In genomic region chr13:80030491-80030890, GRCh38 we compare ENCODE assay signal across 9 cellular contexts.
DNase-seq lines count a peak whose midpoint lies in the region; ATAC-seq, FAIRE-seq and TF ChIP-seq lines count a peak whose summit lies in the region.
"Had no signal": no experiment of that assay in that cellular context is flagged by ENCODE, and none has a peak within 500 bp of the region (broad histone marks: within the 10 kb centered on the region; RNA-seq: fewer than 3 reads in every experiment).

No MANE protein-coding gene starts in this region.

- H3K4me2 ChIP-seq in A549, result peak overlapping the region; percentile 36; the same call in 2 of the 3 replicates
- H3K4me2 ChIP-seq in PC-3 (ENCODE audit: low read length), result peak overlapping the region; percentile 45
- H3K4me2 ChIP-seq in trophoblast cell (ENCODE audit: low read length), result no peak overlapping the region

- H3K18ac ChIP-seq in trophoblast cell (ENCODE audit: low read length), result no peak overlapping the region

- H3K9ac ChIP-seq in PC-3 (ENCODE audit: low read length) (peak overlapping the region; percentile 38; the same call in 1 of the 2 replicates), trophoblast cell (ENCODE audit: low read length) (no peak overlapping the region)

- no peak overlapping the region for H3K23ac ChIP-seq in trophoblast cell (ENCODE audit: low read length)

- no peaks in the 10 kb centered on the region for H3K36me3 ChIP-seq in PC-3 (ENCODE audit: low read depth, low read length)
- no peaks in the 10 kb centered on the region for H3K36me3 ChIP-seq in prostate gland
- H3K36me3 ChIP-seq in trophoblast cell (ENCODE audit: control insufficient read depth in 1 of 2, insufficient read depth in 2 of 2, low read length in 2 of 2), result no peaks in the 10 kb centered on the region
- H3K36me3 ChIP-seq: thoracic aorta had no signal

- H3K4ac ChIP-seq in trophoblast cell (ENCODE audit: low read depth, low read length), result no peak overlapping the region

- H3K4me3 Mint-ChIP-seq in glutamatergic neuron (ENCODE audit: unreplicated experiment), result no peak overlapping the region

- H3K27me3 ChIP-seq in PC-3 (ENCODE audit: low read length), result no peaks in the 10 kb centered on the region
- no peaks in the 10 kb centered on the region for H3K27me3 ChIP-seq in prostate gland (replicated peaks; ENCODE audit: insufficient read depth)
- no peaks in the 10 kb centered on the region for H3K27me3 ChIP-seq in trophoblast cell (ENCODE audit: insufficient read depth, low read length)

- H3K4me1 ChIP-seq in A549 (peaks cover 13% of the 10 kb centered on the region; the same call in 2 of the 3 replicates), PC-3 (ENCODE audit: insufficient read depth, low read length) (peaks cover 23% of the 10 kb centered on the region), prostate gland (replicated peaks) (no peaks in the 10 kb centered on the region), trophoblast cell (ENCODE audit: control insufficient read depth in 1 of 2, insufficient read depth in 2 of 2, low read length in 2 of 2) (no peaks in the 10 kb centered on the region)

- H4K20me1 ChIP-seq in PC-3 (ENCODE audit: low read length), result no peaks in the 10 kb centered on the region

- peak; percentile 58 to 60 for TF ChIP-seq RAD21 in A549 (conservative IDR thresholded peaks at IDR 0.05 in 1 of 2, IDR thresholded peaks at IDR 0.05 in 1 of 2)

- no peaks in the 10 kb centered on the region for H3K9me3 Mint-ChIP-seq in glutamatergic neuron (ENCODE audit: unreplicated experiment)

- no peak overlapping the region for H2BK12ac ChIP-seq in trophoblast cell (ENCODE audit: low read length)

- H2BK5ac ChIP-seq in trophoblast cell (ENCODE audit: low read depth, low read length, poor library complexity), result no peak overlapping the region

- H2AFZ ChIP-seq in PC-3 (ENCODE audit: low read length) (peak overlapping the region; percentile 36; the same call in 1 of the 2 replicates), trophoblast cell (ENCODE audit: insufficient read depth, low read length, poor library complexity) (no peak overlapping the region)

- intact Hi-C loops in PC-3 (cut with micrococcal nuclease), result loop anchor here (1.0 to 5.0 kb wide), 5 partner anchors 42 to 400 kb away; no protein-coding TSS in a partner anchor
- intact Hi-C loops in prostate gland (cut with DNase I), result no loop called here

- TF ChIP-seq CTCF in A549 (IDR thresholded peaks at IDR 0.05) (peak; percentile 35), PC-3 (conservative IDR thresholded peaks at IDR 0.05; ENCODE audit: low read depth, low read length) (peak; percentile 64), glutamatergic neuron (IDR thresholded peaks at IDR 0.05; ENCODE audit: partially characterized antibody, unreplicated experiment) (no peak), prostate gland (IDR thresholded peaks at IDR 0.05) (no peak)

- DNase-seq in A549 (ENCODE audit: low read depth in 1 of 2, low spot score in 1 of 2) (peak in 1 of 2 experiments; percentile 67), PC-3 (peak; percentile 88), glutamatergic neuron (peak; percentile 17), NCI-H1694 treated with DMSO at 0.1 percent for 48 hours (lab: John Stamatoyannopoulos, UW) (no peak), NCI-H526 treated with DMSO at 0.1 percent for 48 hours (lab: John Stamatoyannopoulos, UW) (no peak), prostate gland (ENCODE audit: low spot score) (no peak), trophoblast cell (no peak)

- H3K9me2 ChIP-seq in PC-3 (replicated peaks; ENCODE audit: low read length), result no peaks in the 10 kb centered on the region

- no peak overlapping the region for H2AK5ac ChIP-seq in trophoblast cell (ENCODE audit: low read length)

- no peak overlapping the region for H3K27ac Mint-ChIP-seq in glutamatergic neuron (ENCODE audit: unreplicated experiment)

- H3K9me3 ChIP-seq in A549 (no peaks in the 10 kb centered on the region), PC-3 (ENCODE audit: low read length) (no peaks in the 10 kb centered on the region), prostate gland (no peaks in the 10 kb centered on the region), trophoblast cell (ENCODE audit: insufficient read depth, low read depth, low read length) (no peaks in the 10 kb centered on the region)
- H3K9me3 ChIP-seq: thoracic aorta had no signal

- H3K79me1 ChIP-seq in trophoblast cell (ENCODE audit: low read length), result no peaks in the 10 kb centered on the region

- H3K27ac ChIP-seq in A549, result 0 out of 6 replicates have a peak overlapping the region, but pooled peaks of 1 of the 2 experiments have one; percentile 40
- peak overlapping the region; percentile 69 for H3K27ac ChIP-seq in PC-3 (ENCODE audit: low read length)
- H3K27ac ChIP-seq in prostate gland, result no peak overlapping the region
- no peak overlapping the region for H3K27ac ChIP-seq in trophoblast cell (ENCODE audit: low read depth, low read length)
- H3K27ac ChIP-seq: thoracic aorta had no signal

- H2BK120ac ChIP-seq in trophoblast cell (ENCODE audit: insufficient read depth, low read length, poor library complexity), result no peak overlapping the region

- H3K79me2 ChIP-seq in PC-3 (ENCODE audit: low read length) (no peaks in the 10 kb centered on the region), trophoblast cell (ENCODE audit: control insufficient read depth, insufficient read depth, low read length, poor library complexity) (no peaks in the 10 kb centered on the region)

- H3K4me3 ChIP-seq in A549 (no peak overlapping the region), PC-3 (ENCODE audit: low read length) (no peak overlapping the region), prostate gland (no peak overlapping the region), trophoblast cell (ENCODE audit: low read depth, low read length) (no peak overlapping the region)
- H3K4me3 ChIP-seq: thoracic aorta had no signal

- 24% methylated on average over 3 of the region's 3 CpGs for WGBS in A549 (ENCODE audit: missing lambda C conversion rate)
- WGBS in prostate gland, result 49% methylated on average over 3 of the region's 3 CpGs
- WGBS in trophoblast cell (ENCODE audit: extremely low coverage, insufficient coverage, insufficient read length), result no CpG with 5 or more reads among the region's 3 CpGs

- POLR2A ChIA-PET in A549 (lab: Yijun Ruan, JAX), result no interaction called here
- POLR2A ChIA-PET in PC-3 (lab: Charles Lee; ENCODE audit: unreplicated experiment), result no interaction called here

- H4K8ac ChIP-seq in trophoblast cell (ENCODE audit: low read depth, low read length), result no peak overlapping the region

- no peak overlapping the region for H4K91ac ChIP-seq in trophoblast cell (ENCODE audit: low read depth, low read length)

- H3K27me3 Mint-ChIP-seq in glutamatergic neuron (ENCODE audit: unreplicated experiment), result no peaks in the 10 kb centered on the region

- no peaks in the 10 kb centered on the region for H3F3A ChIP-seq in PC-3 (ENCODE audit: low read length, unreplicated experiment)

- no peak overlapping the region for H3K14ac ChIP-seq in trophoblast cell (ENCODE audit: low read length)

- no peak for TF ChIP-seq POLR2A in A549 (IDR thresholded peaks at IDR 0.05; ENCODE audit: low read length)
- TF ChIP-seq POLR2A in prostate gland (IDR thresholded peaks at IDR 0.05), result no peak

- no TSS peak for BruUV-seq in PC-3 (replicated peaks; lab: Mats Ljungman, UMichigan)

- ATAC-seq in A549 (peak; percentile 92 to 96), GM21423 (IDR thresholded peaks at IDR 0.05; ENCODE audit: unreplicated experiment) (peak; percentile 58), PC-3 (peak; percentile 98)

- no peak for FAIRE-seq in A549 (lab: Jason Lieb, UNC)

- H3K4me1 Mint-ChIP-seq in glutamatergic neuron (ENCODE audit: low read depth, unreplicated experiment), result peaks cover 3% of the 10 kb centered on the region

- no peak for TF ChIP-seq EP300 in A549 (IDR thresholded peaks at IDR 0.05)

- no peak overlapping the region for H4K12ac ChIP-seq in trophoblast cell (ENCODE audit: low read depth, low read length)

- CTCF ChIA-PET in A549 (lab: Yijun Ruan, JAX), result interaction anchor here (1.0 kb wide), 1 partner anchor 11 kb away, joined by 3 read pairs; no protein-coding TSS in a partner anchor
- CTCF ChIA-PET in PC-3 (lab: Charles Lee), result no interaction called here

- H3K36me3 Mint-ChIP-seq in glutamatergic neuron (ENCODE audit: unreplicated experiment), result no peaks in the 10 kb centered on the region

TF ChIP-seq in A549, 52 proteins besides CTCF, POLR2A, EP300 and RAD21 (continues in another document):
- peak; percentile 61 for TF ChIP-seq SMC3 (IDR thresholded peaks at IDR 0.05)
- TF ChIP-seq HOXB13 (CRISPR knock-in tag; IDR thresholded peaks at IDR 0.05; ENCODE audit: low read depth), result no peak
- TF ChIP-seq USF2 (IDR thresholded peaks at IDR 0.05), result no peak
- no peak for TF ChIP-seq REST (IDR thresholded peaks at IDR 0.05)
- no peak for TF ChIP-seq CHD4 (IDR thresholded peaks at IDR 0.05; ENCODE audit: borderline replicate concordance)
- TF ChIP-seq FOXS1 (CRISPR knock-in tag; IDR thresholded peaks at IDR 0.05), result no peak

Comparison
In these comparisons a context has a peak if more than half of its experiments do, and no peak if none do; other contexts are left out.
1. DNase-seq: peak in PC-3 (single experiment) and glutamatergic neuron (single experiment); none in NCI-H1694 treated with DMSO at 0.1 percent for 48 hours (single experiment), NCI-H526 treated with DMSO at 0.1 percent for 48 hours (single experiment), prostate gland (single experiment) and trophoblast cell (0 of 2).
2. CTCF ChIP-seq: peak in A549 (single experiment) and PC-3 (single experiment); none in glutamatergic neuron (single experiment) and prostate gland (0 of 4).
3. Peak in every context shown above with its lines, with median percentiles within 50 percentile points of each other: ATAC-seq.